10 cellular contexts compared by ENCODE assay signal in genomic region chr21:33901421-33902288, GRCh38. TPM values are rescaled to one million over a fixed set of nuclear protein-coding genes. Genes with fewer than 3 reads are reported as not detected.
A peak's percentile ranks its signal among the peaks of the same experiment; 100 is the strongest.
DNase-seq lines count a peak whose midpoint lies in the region; ATAC-seq and TF ChIP-seq lines count a peak whose summit lies in the region.
"Had no signal": no experiment of that assay in that cellular context is flagged by ENCODE, and none has a peak within 500 bp of the region (broad histone marks: within the 10 kb centered on the region; RNA-seq: fewer than 3 reads in every experiment).

No MANE protein-coding gene starts in this region.

- no peaks in the 10 kb centered on the region for H3K9me3 Mint-ChIP-seq in activated B cell treated with CpG ODN at 0.5 μM for 24 hours
- H3K9me3 Mint-ChIP-seq: dendritic cell treated with granulocyte-macrophage colony-stimulating factor and Interleukin-4, amounts not matched to agents 40 ng/mL and 50 ng/mL, for 4 days; stimulated activated naive CD8-positive, alpha-beta T cell treated with anti-CD3 and anti-CD28 coated beads, Interleukin-15, Interleukin-2, amounts not matched to agents 100 ng/mL and 50 ng/mL, for 24 hours had no signal

- H3K4me3 ChIP-seq in MG63: no peak overlapping the region

- POLR2A ChIA-PET in activated B cell treated with CpG ODN at 0.5 μM for 24 hours (lab: Charles Lee): no interaction called here

- intact Hi-C loops in activated B cell treated with CpG ODN at 0.5 μM for 24 hours (cut with micrococcal nuclease) (no loop called here), left cardiac atrium (cut with DNase I) (no loop called here)

- no peaks in the 10 kb centered on the region for H3K9me3 ChIP-seq in MG63

- TF ChIP-seq CTCF in activated B cell treated with CpG ODN at 0.5 μM for 24 hours (IDR thresholded peaks at IDR 0.05): no peak

- no peak overlapping the region for H3K4me3 Mint-ChIP-seq in activated B cell treated with CpG ODN at 0.5 μM for 24 hours
- H3K4me3 Mint-ChIP-seq: dendritic cell treated with granulocyte-macrophage colony-stimulating factor and Interleukin-4, amounts not matched to agents 40 ng/mL and 50 ng/mL, for 4 days; stimulated activated naive CD8-positive, alpha-beta T cell treated with anti-CD3 and anti-CD28 coated beads, Interleukin-15, Interleukin-2, amounts not matched to agents 100 ng/mL and 50 ng/mL, for 24 hours had no signal

- no peaks in the 10 kb centered on the region for H3K27me3 Mint-ChIP-seq in activated B cell treated with CpG ODN at 0.5 μM for 24 hours
- H3K27me3 Mint-ChIP-seq: dendritic cell treated with granulocyte-macrophage colony-stimulating factor and Interleukin-4, amounts not matched to agents 40 ng/mL and 50 ng/mL, for 4 days; stimulated activated naive CD8-positive, alpha-beta T cell treated with anti-CD3 and anti-CD28 coated beads, Interleukin-15, Interleukin-2, amounts not matched to agents 100 ng/mL and 50 ng/mL, for 24 hours had no signal

- ATAC-seq in activated B cell treated with CpG ODN at 0.5 μM for 24 hours (ENCODE audit: low read depth): peak; percentile 14
- ATAC-seq in left cardiac atrium: peak; percentile 78
- ATAC-seq in stimulated activated naive CD8-positive, alpha-beta T cell treated with anti-CD3 and anti-CD28 coated beads, Interleukin-15, Interleukin-2, amounts not matched to agents 100 U/mL and 50 U/mL, for 24 hours: peak; percentile 60
- no peak for ATAC-seq in HG03095 (IDR thresholded peaks at IDR 0.05; ENCODE audit: unreplicated experiment)
- no peak for ATAC-seq in HG03159 (IDR thresholded peaks at IDR 0.05; ENCODE audit: unreplicated experiment)

- H3K27me3 ChIP-seq in MG63: no peaks in the 10 kb centered on the region

- DNase-seq in SHP77 (lab: John Stamatoyannopoulos, UW) (peak; percentile 58 to 60), SHP77 treated with DMSO at 0.1 percent for 48 hours (lab: John Stamatoyannopoulos, UW) (no peak), MG63 (peak; percentile 48), activated B cell treated with CpG ODN at 0.5 μM for 24 hours (no peak), left cardiac atrium (peak; percentile 41)
- no peak for DNase-seq in stimulated activated naive CD8-positive, alpha-beta T cell treated with anti-CD3 and anti-CD28 coated beads, Interleukin-15, Interleukin-2, amounts not matched to agents 100 U/mL and 50 U/mL, for 24 hours

- peaks cover 4% of the 10 kb centered on the region for H3K4me1 Mint-ChIP-seq in activated B cell treated with CpG ODN at 0.5 μM for 24 hours

- peaks cover 62% of the 10 kb centered on the region for H3K36me3 Mint-ChIP-seq in activated B cell treated with CpG ODN at 0.5 μM for 24 hours (ENCODE audit: low read depth)

- no peak overlapping the region for H3K27ac Mint-ChIP-seq in activated B cell treated with CpG ODN at 0.5 μM for 24 hours
- H3K27ac Mint-ChIP-seq: dendritic cell treated with granulocyte-macrophage colony-stimulating factor and Interleukin-4, amounts not matched to agents 40 ng/mL and 50 ng/mL, for 4 days had no signal

- peaks cover 49% of the 10 kb centered on the region for H3K36me3 ChIP-seq in MG63

- CTCF ChIA-PET in activated B cell treated with CpG ODN at 0.5 μM for 24 hours (lab: Charles Lee): interaction anchor here (0.5 to 0.8 kb wide), 2 partner anchors 23 to 282 kb away, joined by 3 read pairs; no protein-coding TSS in a partner anchor

RNA-seq across cellular contexts. Expression of gene ATP5PO, which starts 13.9 kb away (rescaled TPM):
- 210 and 538 TPM in 2 replicates for total RNA-seq in MG63 (2014; rRNA removed; shearing (Covaris generic); ENCODE audit: low replicate concordance)
- 169 and 193 TPM in 2 replicates for total RNA-seq in activated B cell treated with CpG ODN at 0.5 μM for 24 hours
- 100 to 1,000 TPM; 534 to 568 TPM for total RNA-seq in left cardiac atrium

Comparison
In these comparisons a context has a peak if more than half of its experiments do, and no peak if none do; other contexts are left out.
1. DNase-seq: peak in SHP77 (2 of 2), MG63 (single experiment) and left cardiac atrium (single experiment); none in SHP77 treated with DMSO at 0.1 percent for 48 hours (single experiment), activated B cell treated with CpG ODN at 0.5 μM for 24 hours (single experiment) and stimulated activated naive CD8-positive, alpha-beta T cell treated with anti-CD3 and anti-CD28 coated beads, Interleukin-15, Interleukin-2, amounts not matched to agents 100 U/mL and 50 U/mL, for 24 hours (single experiment).
2. ATAC-seq: peak in activated B cell treated with CpG ODN at 0.5 μM for 24 hours (single experiment), left cardiac atrium (2 of 2) and stimulated activated naive CD8-positive, alpha-beta T cell treated with anti-CD3 and anti-CD28 coated beads, Interleukin-15, Interleukin-2, amounts not matched to agents 100 U/mL and 50 U/mL, for 24 hours (single experiment); none in HG03095 (single experiment) and HG03159 (single experiment).